Comparison of ENCODE assay signal across 8 cellular contexts in genomic region chrX:53440631-53441517, GRCh38. TPM values are rescaled to one million over a fixed set of nuclear protein-coding genes. Genes with fewer than 3 reads are reported as not detected.
DNase-seq lines count a peak whose midpoint lies in the region; TF ChIP-seq lines count a peak whose summit lies in the region.

No MANE protein-coding gene starts in this region.

- H3K27ac Mint-ChIP-seq in immature natural killer cell: peak overlapping the region in 2 of 6 donors; percentile 17 to 75

- H3K4me3 Mint-ChIP-seq in immature natural killer cell: peak overlapping the region; percentile 74 to 84 (median 83)

- intact Hi-C loops in A673 (cut with micrococcal nuclease; ENCODE audit: unreplicated experiment) (no loop called here), PC-9 (cut with micrococcal nuclease; ENCODE audit: unreplicated experiment) (loop anchor here (2.0 kb wide), 1 partner anchor 18 kb away; the partner anchor contains the start of genes RIBC1 and SMC1A)

- no peaks in the 10 kb centered on the region for H3K36me3 ChIP-seq in A673 (ENCODE audit: insufficient read depth, low read length, poor library complexity, severe bottlenecking)
- H3K36me3 ChIP-seq in H7 (replicated peaks; ENCODE audit: control insufficient read depth, insufficient read depth, low read length): no peaks in the 10 kb centered on the region
- no peaks in the 10 kb centered on the region for H3K36me3 ChIP-seq in PC-9 (ENCODE audit: low read depth)
- H3K36me3 ChIP-seq in brain microvascular endothelial cell (replicated peaks): no peaks in the 10 kb centered on the region

- peaks cover 5% of the 10 kb centered on the region; the same call in 1 of the 2 replicates for H3F3A ChIP-seq in PC-9 (ENCODE audit: insufficient read depth, low read depth)

- H3K27me3 Mint-ChIP-seq in immature natural killer cell (ENCODE audit: low read depth in 3 of 3): peaks cover 3 to 9% (median 4%) of the 10 kb centered on the region in 3 donors

- H3K9me2 ChIP-seq in PC-9 (ENCODE audit: insufficient read depth): no peaks in the 10 kb centered on the region

- in situ Hi-C loops in brain microvascular endothelial cell (cut with HindIII; ENCODE audit: low pct_ligation_motif_present, low sequenced_read_pairs): no loop called here

- peaks cover 11 to 15% of the 10 kb centered on the region in 2 donors for H3K4me1 Mint-ChIP-seq in immature natural killer cell

- H3K4me2 ChIP-seq in PC-9: peak overlapping the region; percentile 77

- no peaks in the 10 kb centered on the region for H3K36me3 Mint-ChIP-seq in immature natural killer cell

- H3K9me3 Mint-ChIP-seq in immature natural killer cell: peaks cover 0 to 1% (median 0%) of the 10 kb centered on the region in 6 donors

- H3K4me3 ChIP-seq in A673 (ENCODE audit: low read depth, low read length, poor library complexity, severe bottlenecking): peak overlapping the region; percentile 46
- peak overlapping the region; percentile 45 for H3K4me3 ChIP-seq in H7 (ENCODE audit: insufficient read depth, low read depth, low read length)
- H3K4me3 ChIP-seq in PC-9: peak overlapping the region; percentile 52; the same call in 1 of the 2 replicates
- H3K4me3 ChIP-seq in brain microvascular endothelial cell (ENCODE audit: low read depth, low read length): peak overlapping the region; percentile 53
- H3K4me3 ChIP-seq in skin epidermis: peak overlapping the region; percentile 9 to 31 (median 22)

- no peaks in the 10 kb centered on the region for H3K79me2 ChIP-seq in PC-9 (ENCODE audit: low read depth)

- POLR2A ChIA-PET in A673 (lab: Charles Lee; ENCODE audit: low non-redundant PET) (no interaction called here), PC-9 (lab: Charles Lee; ENCODE audit: unreplicated experiment) (interaction anchor here (0.7 kb wide), 1 partner anchor 174 kb away, joined by 3 read pairs; no protein-coding TSS in a partner anchor)

- H3K4me1 ChIP-seq in A673 (ENCODE audit: insufficient read depth, low read length, poor library complexity, severe bottlenecking) (peaks cover 5% of the 10 kb centered on the region), PC-9 (replicated peaks; ENCODE audit: insufficient read depth) (no peaks in the 10 kb centered on the region)

- no peaks in the 10 kb centered on the region for H3K9me3 ChIP-seq in A673 (ENCODE audit: low read depth, low read length, poor library complexity, severe bottlenecking)
- no peaks in the 10 kb centered on the region for H3K9me3 ChIP-seq in PC-9 (ENCODE audit: insufficient read depth, low read depth)

- BruUV-seq in A673 (replicated peaks; lab: Mats Ljungman, UMichigan) (no TSS peak), PC-9 (replicated peaks; lab: Mats Ljungman, UMichigan) (TSS peak; percentile 94)

- no peak for TF ChIP-seq CTCF in A673 (conservative IDR thresholded peaks at IDR 0.05; ENCODE audit: low read depth, low read length)
- TF ChIP-seq CTCF in PC-9 (conservative IDR thresholded peaks at IDR 0.05): no peak
- no peak for TF ChIP-seq CTCF in brain microvascular endothelial cell (IDR thresholded peaks at IDR 0.05; ENCODE audit: low read depth, low read length, missing control alignments)

- H3K27me3 ChIP-seq in A673 (replicated peaks; ENCODE audit: insufficient read depth, low read depth, low read length, poor library complexity) (peaks cover 23% of the 10 kb centered on the region), H7 (ENCODE audit: control insufficient read depth, insufficient read depth, low read length) (peaks cover 12% of the 10 kb centered on the region), PC-9 (ENCODE audit: insufficient read depth, low read depth) (no peaks in the 10 kb centered on the region), brain microvascular endothelial cell (replicated peaks) (no peaks in the 10 kb centered on the region)

- H2AFZ ChIP-seq in PC-9: peak overlapping the region; percentile 74

- CTCF ChIA-PET in A673 (lab: Charles Lee): interaction anchor here (0.9 kb wide), 1 partner anchor 124 kb away, joined by 10 read pairs; no protein-coding TSS in a partner anchor
- CTCF ChIA-PET in PC-9 (lab: Charles Lee): interaction anchor here (0.6 to 1.4 kb wide), 3 partner anchors 18 to 166 kb away, joined by 5 to 14 read pairs (median 5); partner anchors contain the start of genes RIBC1 and SMC1A

- H4K20me1 ChIP-seq in PC-9 (ENCODE audit: insufficient read depth): no peaks in the 10 kb centered on the region

- no peak overlapping the region for H3K27ac ChIP-seq in A673 (ENCODE audit: low read depth, low read length, poor library complexity, severe bottlenecking)
- peak overlapping the region; percentile 54 for H3K27ac ChIP-seq in PC-9
- no peak overlapping the region for H3K27ac ChIP-seq in brain microvascular endothelial cell
- H3K27ac ChIP-seq in skin epidermis: peak overlapping the region in 19 of 21 experiments; percentile 0 to 86 (median 68)

- DNase-seq in A673 (ENCODE audit: low spot score) (peak; percentile 54), H7 (peak; percentile 56), PC-9 (peak; percentile 40 to 62), brain microvascular endothelial cell (peak; percentile 24), immature natural killer cell (no peak), NCI-H2227 treated with DMSO at 0.1 percent for 48 hours (lab: John Stamatoyannopoulos, UW) (no peak), NCI-H774 (lab: John Stamatoyannopoulos, UW) (no peak)

RNA-seq across cellular contexts. Expression of gene HSD17B10, which starts 6.7 kb away (rescaled TPM):
- total RNA-seq in A673 (2021): 126 and 132 TPM in 2 replicates
- 109 and 156 TPM in 2 replicates for total RNA-seq in H7 (2014; rRNA removed; shearing (Covaris generic))
- 204 and 234 TPM in 2 replicates for total RNA-seq in PC-9 (2021)
- 100 to 1,000 TPM; 170 to 194 (median 188) TPM for polyA plus RNA-seq in immature natural killer cell

RNA-seq across cellular contexts. Expression of gene RIBC1, which starts 18.2 kb away (rescaled TPM):
- total RNA-seq in A673 (2021) (0.68 and 1.0 TPM in 2 replicates), PC-9 (2021) (2.2 and 4.5 TPM in 2 replicates)
- 0.69 and 2.0 TPM in 2 replicates for total RNA-seq in H7 (2014; rRNA removed; shearing (Covaris generic))
- under 1 TPM in 1 of 3 donors, not detected in 2; 0.71 TPM for polyA plus RNA-seq in immature natural killer cell

RNA-seq across cellular contexts. Expression of gene SMC1A, which starts 18.4 kb away (rescaled TPM):
- total RNA-seq in A673 (2021) (225 and 230 TPM in 2 replicates), PC-9 (2021) (114 and 162 TPM in 2 replicates)
- total RNA-seq in H7 (2014; rRNA removed; shearing (Covaris generic)): 28.3 and 30.6 TPM in 2 replicates
- polyA plus RNA-seq in immature natural killer cell: 100 to 1,000 TPM in 1 of 3 donors, 10 to 100 TPM in 2; 43.1 to 105 (median 47.5) TPM

Comparison
In these comparisons a context has a peak if more than half of its experiments do, and no peak if none do; other contexts are left out.
1. DNase-seq: peak in A673 (single experiment), H7 (single experiment), PC-9 (2 of 2) and brain microvascular endothelial cell (single experiment); none in immature natural killer cell (0 of 3), NCI-H2227 treated with DMSO at 0.1 percent for 48 hours (single experiment) and NCI-H774 (single experiment).
2. H3K27ac ChIP-seq: peak in PC-9 (single experiment) and skin epidermis (19 of 21); none in A673 (single experiment) and brain microvascular endothelial cell (single experiment).
3. Peak in every context shown above with its lines, with median percentiles within 50 percentile points of each other: H3K4me3 ChIP-seq.